In genomic region chr1:92317836-92318493, GRCh38 we compare ENCODE assay signal across 14 cellular contexts. TPM values are rescaled to one million over a fixed set of nuclear protein-coding genes. Genes with fewer than 3 reads are reported as not detected.
DNase-seq lines count a peak whose midpoint lies in the region; ATAC-seq and TF ChIP-seq lines count a peak whose summit lies in the region.
"Had no signal": no experiment of that assay in that cellular context is flagged by ENCODE, and none has a peak within 500 bp of the region (broad histone marks: within the 10 kb centered on the region; RNA-seq: fewer than 3 reads in every experiment).

No MANE protein-coding gene starts in this region.

- no peaks in the 10 kb centered on the region for H3K27me3 ChIP-seq in Loucy (ENCODE audit: insufficient read depth, low read length, poor library complexity, severe bottlenecking)
- H3K27me3 ChIP-seq in BE2C = no peaks in the 10 kb centered on the region
- H3K27me3 ChIP-seq: dorsolateral prefrontal cortex, upper lobe of right lung had no signal

- H3K9me2 ChIP-seq in Loucy (replicated peaks; ENCODE audit: low read depth, low read length) = no peaks in the 10 kb centered on the region

- H2AFZ ChIP-seq in Loucy (ENCODE audit: low read length) = no peak overlapping the region

- H3K27ac Mint-ChIP-seq in natural killer cell = peak overlapping the region; percentile 82 to 98

- H3K9ac ChIP-seq in Loucy (ENCODE audit: low read depth, low read length, poor library complexity, severe bottlenecking) = no peak overlapping the region

- peaks cover 4% of the 10 kb centered on the region; the same call in 1 of the 2 replicates for H3K36me3 ChIP-seq in Loucy (ENCODE audit: insufficient read depth, low read length)
- no peaks in the 10 kb centered on the region for H3K36me3 ChIP-seq in BE2C
- H3K36me3 ChIP-seq: HAP-1 had no signal

- H3K9me3 ChIP-seq in Loucy (ENCODE audit: insufficient read depth, low read depth, low read length) (no peaks in the 10 kb centered on the region), BE2C (no peaks in the 10 kb centered on the region)
- H3K9me3 ChIP-seq: HAP-1, upper lobe of right lung had no signal

- no peaks in the 10 kb centered on the region for H3K27me3 Mint-ChIP-seq in natural killer cell (ENCODE audit: low read depth in 2 of 2)

- H3K4me1 ChIP-seq in Loucy (ENCODE audit: insufficient read depth, low read length, poor library complexity, severe bottlenecking) (peaks cover 35% of the 10 kb centered on the region), BE2C (no peaks in the 10 kb centered on the region)
- H3K4me1 ChIP-seq: HAP-1 had no signal

- ATAC-seq in natural killer cell (peak; percentile 34 to 38 (median 35)), HG03045 (IDR thresholded peaks at IDR 0.05; ENCODE audit: unreplicated experiment) (no peak), HG03442 (IDR thresholded peaks at IDR 0.05; ENCODE audit: unreplicated experiment) (no peak)
- ATAC-seq: upper lobe of right lung had no signal

- 0 out of 2 replicates have a peak, but pooled peaks cover 2% of the 10 kb centered on the region for H3F3A ChIP-seq in Loucy (ENCODE audit: low read depth)

- H3K4me3 ChIP-seq in Loucy (ENCODE audit: low read length, poor library complexity, severe bottlenecking) = peak overlapping the region; percentile 2
- no peak overlapping the region for H3K4me3 ChIP-seq in BE2C (ENCODE audit: low read depth, low read length)
- H3K4me3 ChIP-seq: dorsolateral prefrontal cortex, HAP-1, upper lobe of right lung had no signal

- H4K20me1 ChIP-seq in Loucy (ENCODE audit: insufficient read depth, low read length, poor library complexity, severe bottlenecking) = peaks cover 7% of the 10 kb centered on the region

- H3K4me2 ChIP-seq in Loucy (ENCODE audit: low read depth, low read length, poor library complexity, severe bottlenecking) = peak overlapping the region; percentile 56

- DNase-seq in activated gamma-delta T cell treated with Interleukin-2 at 50 U/mL for 16 hours (peak; percentile 15), activated gamma-delta T cell (lab: John Stamatoyannopoulos, UW) (no peak), amniotic epithelial cell (ENCODE audit: low read depth) (peak; percentile 62), natural killer cell (no peak), BE2C (no peak)
- DNase-seq: dorsolateral prefrontal cortex, foreskin fibroblast, NCI-H1105 treated with DMSO at 0.1 percent for 48 hours, NCI-H345, upper lobe of right lung had no signal

- intact Hi-C loops in natural killer cell (cut with micrococcal nuclease) = loop anchor here (2.0 to 5.0 kb wide), 5 partner anchors 19 to 766 kb away; partner anchors contain the start of genes GLMN and RPAP2

- peak overlapping the region; percentile 65 for H3K4me3 Mint-ChIP-seq in natural killer cell

- H3K79me2 ChIP-seq in Loucy (ENCODE audit: insufficient read depth, low read length) = no peaks in the 10 kb centered on the region

- H3K4me1 Mint-ChIP-seq in natural killer cell = peaks cover 50% of the 10 kb centered on the region in 2 donors

- TF ChIP-seq CTCF in Loucy (conservative IDR thresholded peaks at IDR 0.05; ENCODE audit: low read length) (no peak), natural killer cell (IDR thresholded peaks at IDR 0.05) (no peak), BE2C (IDR thresholded peaks at IDR 0.05; ENCODE audit: low read depth, low read length) (no peak)

- H3K9me3 Mint-ChIP-seq in natural killer cell = no peaks in the 10 kb centered on the region

- H3K36me3 Mint-ChIP-seq in natural killer cell = no peaks in the 10 kb centered on the region

RNA-seq across cellular contexts. Expression of gene RPAP2, which starts 19.1 kb away (rescaled TPM):
- total RNA-seq in natural killer cell = 10 to 100 TPM; 39.4 to 45.7 (median 39.8) TPM
- polyA plus RNA-seq in BE2C (2012; ENCODE audit: insufficient read depth, insufficient read length, low read depth) = 5.5 TPM

RNA-seq across cellular contexts. Expression of gene GLMN, which starts 19.2 kb away (rescaled TPM):
- total RNA-seq in natural killer cell = 10 to 100 TPM; 19.8 to 25.9 (median 19.9) TPM
- polyA plus RNA-seq in BE2C (2012; ENCODE audit: insufficient read depth, insufficient read length, low read depth) = 4.0 TPM

Comparison
In these comparisons a context has a peak if more than half of its experiments do, and no peak if none do; other contexts are left out.
1. DNase-seq: peak in activated gamma-delta T cell treated with Interleukin-2 at 50 U/mL for 16 hours (single experiment) and amniotic epithelial cell (single experiment); none in activated gamma-delta T cell (single experiment), natural killer cell (single experiment) and BE2C (single experiment).
2. ATAC-seq: peak in natural killer cell (3 of 3); none in HG03045 (single experiment) and HG03442 (single experiment).